27 cellular contexts compared by ENCODE assay signal in the genomic region with DNA sequence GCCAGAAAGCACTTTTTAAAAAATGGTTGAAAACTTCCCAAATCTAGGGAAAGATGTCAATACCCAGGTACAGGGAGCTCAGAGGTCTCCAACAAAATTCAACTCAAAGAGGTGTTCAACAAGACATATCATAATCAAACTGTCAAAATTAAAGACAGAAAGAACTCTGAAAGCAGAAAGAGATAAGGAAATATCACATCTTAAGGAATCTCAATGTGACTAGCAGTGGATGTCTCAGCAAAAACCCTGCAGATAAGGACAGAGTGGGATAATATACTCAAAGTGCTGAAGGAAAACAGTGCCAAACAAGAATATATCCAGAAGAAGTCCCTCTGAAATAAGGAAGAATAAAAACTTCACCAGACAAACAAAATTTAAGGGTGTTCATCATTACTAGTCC. TPM values are rescaled to one million over a fixed set of nuclear protein-coding genes. Genes with fewer than 3 reads are reported as not detected.
A peak's percentile ranks its signal among the peaks of the same experiment; 100 is the strongest.
DNase-seq lines count a peak whose midpoint lies in the region; ATAC-seq and TF ChIP-seq lines count a peak whose summit lies in the region.
"Had no signal": no experiment of that assay in that cellular context is flagged by ENCODE, and none has a peak within 500 bp of the region (broad histone marks: within the 10 kb centered on the region; RNA-seq: fewer than 3 reads in every experiment).

No MANE protein-coding gene starts in this region.

- H3K4me3 ChIP-seq in CD4-positive, alpha-beta memory T cell (ENCODE audit: low read length in 2 of 2), result no peak overlapping the region
- H3K4me3 ChIP-seq: ovary, tibial nerve had no signal

- peak overlapping the region; percentile 62 for H3K4me3 Mint-ChIP-seq in T-helper 2 cell treated with Interferon-gamma antibody and Interleukin-4, amounts not matched to agents 5 μg/mL and 100 μg/mL, for 36 hours
- peak overlapping the region in 7 of 8 donors; percentile 7 to 67 (median 61) for H3K4me3 Mint-ChIP-seq in CD4-positive, alpha-beta memory T cell
- H3K4me3 Mint-ChIP-seq in T-helper 17 cell (no peak overlapping the region), glutamatergic neuron (ENCODE audit: unreplicated experiment) (no peak overlapping the region)
- H3K4me3 Mint-ChIP-seq in dendritic cell treated with granulocyte-macrophage colony-stimulating factor and Interleukin-4, amounts not matched to agents 40 ng/mL and 50 ng/mL, for 4 days, result no peak overlapping the region

- no peaks in the 10 kb centered on the region for H3K27me3 Mint-ChIP-seq in T-helper 2 cell treated with Interferon-gamma antibody and Interleukin-4, amounts not matched to agents 5 μg/mL and 100 μg/mL, for 36 hours (ENCODE audit: low read depth)
- no peaks in the 10 kb centered on the region for H3K27me3 Mint-ChIP-seq in CD4-positive, alpha-beta memory T cell
- no peaks in the 10 kb centered on the region for H3K27me3 Mint-ChIP-seq in T-helper 17 cell
- no peaks in the 10 kb centered on the region for H3K27me3 Mint-ChIP-seq in dendritic cell treated with granulocyte-macrophage colony-stimulating factor and Interleukin-4, amounts not matched to agents 40 ng/mL and 50 ng/mL, for 4 days
- H3K27me3 Mint-ChIP-seq in glutamatergic neuron (ENCODE audit: unreplicated experiment), result peaks cover 5% of the 10 kb centered on the region
- H3K27me3 Mint-ChIP-seq: stimulated activated naive CD8-positive, alpha-beta T cell treated with anti-CD3 and anti-CD28 coated beads, Interleukin-15, amount 100 ng/mL, for 72 hours had no signal

- peak overlapping the region; percentile 87 for H3K27ac Mint-ChIP-seq in T-helper 2 cell treated with Interferon-gamma antibody and Interleukin-4, amounts not matched to agents 5 μg/mL and 100 μg/mL, for 36 hours
- peak overlapping the region; percentile 16 to 90 (median 74) for H3K27ac Mint-ChIP-seq in CD4-positive, alpha-beta memory T cell
- H3K27ac Mint-ChIP-seq in T-helper 17 cell, result peak overlapping the region; percentile 87
- peak overlapping the region; percentile 66 for H3K27ac Mint-ChIP-seq in dendritic cell treated with granulocyte-macrophage colony-stimulating factor and Interleukin-4, amounts not matched to agents 40 ng/mL and 50 ng/mL, for 4 days
- no peak overlapping the region for H3K27ac Mint-ChIP-seq in glutamatergic neuron (ENCODE audit: unreplicated experiment)

- peaks cover 92% of the 10 kb centered on the region for H3K4me1 ChIP-seq in CD4-positive, alpha-beta memory T cell (ENCODE audit: insufficient read depth, low read length)
- H3K4me1 ChIP-seq: tibial nerve had no signal

- peaks cover 62% of the 10 kb centered on the region for H3K36me3 Mint-ChIP-seq in T-helper 2 cell treated with Interferon-gamma antibody and Interleukin-4, amounts not matched to agents 5 μg/mL and 100 μg/mL, for 36 hours (ENCODE audit: low read depth)
- peaks cover 29 to 43% of the 10 kb centered on the region in 2 donors for H3K36me3 Mint-ChIP-seq in CD4-positive, alpha-beta memory T cell
- H3K36me3 Mint-ChIP-seq in T-helper 17 cell (ENCODE audit: low read depth) (peaks cover 2% of the 10 kb centered on the region), glutamatergic neuron (ENCODE audit: unreplicated experiment) (peaks cover 26% of the 10 kb centered on the region)
- H3K36me3 Mint-ChIP-seq in dendritic cell treated with granulocyte-macrophage colony-stimulating factor and Interleukin-4, amounts not matched to agents 40 ng/mL and 50 ng/mL, for 4 days (ENCODE audit: low read depth), result peaks cover 6% of the 10 kb centered on the region

- intact Hi-C loops in CD4-positive, alpha-beta memory T cell (cut with micrococcal nuclease), result loop anchor here (1.0 to 2.0 kb wide), 3 partner anchors 10 to 125 kb away; partner anchors contain the start of gene CASP2
- intact Hi-C loops in dendritic cell treated with granulocyte-macrophage colony-stimulating factor and Interleukin-4, amounts not matched to agents 40 ng/mL and 50 ng/mL, for 4 days (cut with micrococcal nuclease), result no loop called here

- ATAC-seq in T-helper 17 cell (no peak), GM21723 (IDR thresholded peaks at IDR 0.05; ENCODE audit: unreplicated experiment) (no peak), GM18519 (IDR thresholded peaks at IDR 0.05; ENCODE audit: low FRiP score, unreplicated experiment) (no peak)
- ATAC-seq: foreskin keratinocyte; left lobe of liver; stimulated activated naive CD8-positive, alpha-beta T cell treated with anti-CD3 and anti-CD28 coated beads, Interleukin-15, amount 100 ng/mL, for 72 hours had no signal

- no peaks in the 10 kb centered on the region for H3K27me3 ChIP-seq in CD4-positive, alpha-beta memory T cell (ENCODE audit: insufficient read depth, low read length)
- H3K27me3 ChIP-seq: foreskin keratinocyte, ovary, tibial nerve had no signal

- H3K4me1 Mint-ChIP-seq in T-helper 2 cell treated with Interferon-gamma antibody and Interleukin-4, amounts not matched to agents 5 μg/mL and 100 μg/mL, for 36 hours (ENCODE audit: low read depth), result peaks cover 79% of the 10 kb centered on the region
- peaks cover 72 to 96% (median 82%) of the 10 kb centered on the region in 4 donors for H3K4me1 Mint-ChIP-seq in CD4-positive, alpha-beta memory T cell
- H3K4me1 Mint-ChIP-seq in T-helper 17 cell (peaks cover 27% of the 10 kb centered on the region), glutamatergic neuron (ENCODE audit: low read depth, unreplicated experiment) (no peaks in the 10 kb centered on the region)
- H3K4me1 Mint-ChIP-seq in dendritic cell treated with granulocyte-macrophage colony-stimulating factor and Interleukin-4, amounts not matched to agents 40 ng/mL and 50 ng/mL, for 4 days (ENCODE audit: low read depth), result peaks cover 67% of the 10 kb centered on the region

- H3K27ac ChIP-seq in CD4-positive, alpha-beta memory T cell (ENCODE audit: low read depth, low read length), result peak overlapping the region; percentile 31
- H3K27ac ChIP-seq: foreskin keratinocyte, ovary, tibial nerve had no signal

- POLR2A ChIA-PET in CD4-positive, alpha-beta memory T cell (lab: Charles Lee; ENCODE audit: partially characterized antibody), result interaction anchor here (0.7 to 9.8 kb wide), 13 partner anchors 9 to 937 kb away, joined by 3 to 163 read pairs (median 9); partner anchors contain the start of genes CASP2, EPHA1 and GSTK1

- no peaks in the 10 kb centered on the region for H3K36me3 ChIP-seq in CD4-positive, alpha-beta memory T cell (ENCODE audit: insufficient read depth, low read length)
- H3K36me3 ChIP-seq: ovary, tibial nerve had no signal

- TF ChIP-seq CTCF in glutamatergic neuron (IDR thresholded peaks at IDR 0.05; ENCODE audit: partially characterized antibody, unreplicated experiment), result no peak

- peaks cover 64% of the 10 kb centered on the region for H3K9me3 Mint-ChIP-seq in T-helper 2 cell treated with Interferon-gamma antibody and Interleukin-4, amounts not matched to agents 5 μg/mL and 100 μg/mL, for 36 hours
- peaks cover 2 to 54% (median 31%) of the 10 kb centered on the region in 8 donors for H3K9me3 Mint-ChIP-seq in CD4-positive, alpha-beta memory T cell
- peaks cover 8% of the 10 kb centered on the region for H3K9me3 Mint-ChIP-seq in dendritic cell treated with granulocyte-macrophage colony-stimulating factor and Interleukin-4, amounts not matched to agents 40 ng/mL and 50 ng/mL, for 4 days
- peaks cover 3% of the 10 kb centered on the region for H3K9me3 Mint-ChIP-seq in glutamatergic neuron (ENCODE audit: unreplicated experiment)

- DNase-seq in T-helper 2 cell treated with Interferon-gamma antibody and Interleukin-4, amounts not matched to agents 5 μg/mL and 100 μg/mL, for 36 hours (ENCODE audit: low spot score), result no peak
- no peak for DNase-seq in T-helper 2 cell
- no peak for DNase-seq in CD4-positive, alpha-beta memory T cell
- DNase-seq in T-helper 17 cell, result no peak
- no peak for DNase-seq in glutamatergic neuron
- DNase-seq: AML-193; effector CD4-positive, alpha-beta T cell; IMR-90; mesendoderm; NCI-H1417 treated with DMSO at 0.1 percent for 48 hours; NCI-H524; ovary; stimulated activated CD4-positive, alpha-beta T cell treated with anti-CD3 and anti-CD28 coated beads, Interleukin-4, amount 100 ng/mL, for 24 hours; stimulated activated naive CD8-positive, alpha-beta T cell treated with anti-CD3 and anti-CD28 coated beads, Interleukin-15, amount 100 ng/mL, for 72 hours had no signal

- peaks cover 0 to 11% of the 10 kb centered on the region in 2 donors for H3K9me3 ChIP-seq in CD4-positive, alpha-beta memory T cell (ENCODE audit: control insufficient read depth in 1 of 2, low read length in 2 of 2)
- H3K9me3 ChIP-seq in T-helper 17 cell (ENCODE audit: control insufficient read depth, low read length, poor library complexity, severe bottlenecking), result no peaks in the 10 kb centered on the region
- H3K9me3 ChIP-seq: ovary, tibial nerve had no signal

- CTCF ChIA-PET in CD4-positive, alpha-beta memory T cell (lab: Charles Lee; ENCODE audit: partially characterized antibody), result interaction anchor here (1.1 to 14.0 kb wide), 8 partner anchors 10 to 166 kb away, joined by 3 to 513 read pairs (median 4); partner anchors contain the start of genes CASP2 and GSTK1

RNA-seq across cellular contexts. Expression of gene GSTK1, which starts 13.0 kb away (rescaled TPM):
- 100 to 1,000 TPM; 469 to 482 TPM for total RNA-seq in CD4-positive, alpha-beta memory T cell
- polyA plus RNA-seq in CD4-positive, alpha-beta memory T cell, result 100 to 1,000 TPM; 692 to 748 TPM
- total RNA-seq in T-helper 17 cell (100 to 1,000 TPM; 428 to 433 TPM), glutamatergic neuron (ENCODE audit: unreplicated experiment) (48.6 TPM)

RNA-seq across cellular contexts. Expression of gene TAS2R40, which starts 28.4 kb away (rescaled TPM):
- total RNA-seq in CD4-positive, alpha-beta memory T cell, result not detected
- polyA plus RNA-seq in CD4-positive, alpha-beta memory T cell, result not detected
- total RNA-seq in T-helper 17 cell (not detected), glutamatergic neuron (ENCODE audit: unreplicated experiment) (not detected)
- total RNA-seq: A172, cerebellum, foreskin keratinocyte, H4, IMR-90, left lobe of liver, MCF 10A, ovary, SK-MEL-5, tibial nerve had no signal
- polyA plus RNA-seq: esophagus, foreskin keratinocyte, immature natural killer cell, IMR-90, ovary had no signal

RNA-seq across cellular contexts. Expression of gene TMEM139, which starts 34.6 kb away (rescaled TPM):
- 1 to 10 TPM in 1 of 2 experiments, under 1 TPM in 1; 0.61 to 1.8 TPM for total RNA-seq in CD4-positive, alpha-beta memory T cell
- polyA plus RNA-seq in CD4-positive, alpha-beta memory T cell, result 1 to 10 TPM; 1.0 to 2.1 TPM
- total RNA-seq in T-helper 17 cell, result under 1 TPM; 0.77 to 0.86 TPM
- not detected for total RNA-seq in glutamatergic neuron (ENCODE audit: unreplicated experiment)
- total RNA-seq: IMR-90, SK-MEL-5 had no signal
- polyA plus RNA-seq: immature natural killer cell had no signal

RNA-seq across cellular contexts. Expression of gene CASP2, which starts 38.0 kb away (rescaled TPM):
- 10 to 100 TPM; 94.3 to 96.1 TPM for total RNA-seq in CD4-positive, alpha-beta memory T cell
- polyA plus RNA-seq in CD4-positive, alpha-beta memory T cell, result 10 to 100 TPM in 1 of 2 donors, 1 to 10 TPM in 1; 5.3 to 29.2 TPM
- total RNA-seq in T-helper 17 cell, result 10 to 100 TPM; 49.3 to 52.5 TPM
- total RNA-seq in glutamatergic neuron (ENCODE audit: unreplicated experiment), result 59.2 TPM

Comparison
In these comparisons a context has a peak if more than half of its experiments do, and no peak if none do; other contexts are left out.
1. H3K4me3 Mint-ChIP-seq: peak in T-helper 2 cell treated with Interferon-gamma antibody and Interleukin-4, amounts not matched to agents 5 μg/mL and 100 μg/mL, for 36 hours (single experiment) and CD4-positive, alpha-beta memory T cell (7 of 8); none in T-helper 17 cell (single experiment), dendritic cell treated with granulocyte-macrophage colony-stimulating factor and Interleukin-4, amounts not matched to agents 40 ng/mL and 50 ng/mL, for 4 days (single experiment) and glutamatergic neuron (single experiment).